In the genomic region with DNA sequence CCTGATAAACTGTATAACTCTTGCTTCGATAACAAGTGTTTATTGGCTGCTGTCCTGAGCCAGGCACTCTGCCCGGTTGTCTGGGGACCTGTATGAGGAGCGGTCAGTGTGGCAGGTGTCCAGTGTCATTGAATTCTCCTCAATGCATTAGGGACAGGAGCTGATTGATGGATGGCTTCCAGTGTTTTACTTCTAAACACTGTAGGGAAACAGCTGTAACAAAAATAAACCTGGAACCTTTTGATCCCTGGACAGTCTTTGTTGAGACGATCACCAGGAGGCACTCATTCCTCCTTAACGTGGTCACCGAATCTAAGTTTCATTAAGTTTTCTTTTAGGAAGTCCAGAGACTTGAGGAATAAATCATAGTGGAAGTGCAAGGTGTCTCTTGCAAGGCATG, we compare ENCODE assay signal across 10 cellular contexts. TPM values are rescaled to one million over a fixed set of nuclear protein-coding genes. Genes with fewer than 3 reads are reported as not detected.
DNase-seq lines count a peak whose midpoint lies in the region; ATAC-seq and TF ChIP-seq lines count a peak whose summit lies in the region.
"Had no signal": no experiment of that assay in that cellular context is flagged by ENCODE, and none has a peak within 500 bp of the region (broad histone marks: within the 10 kb centered on the region; RNA-seq: fewer than 3 reads in every experiment).

No MANE protein-coding gene starts in this region.

- H3K27me3 Mint-ChIP-seq in chondrocyte (ENCODE audit: low read depth) = no peaks in the 10 kb centered on the region

- H3K4me3 Mint-ChIP-seq in chondrocyte (ENCODE audit: unreplicated experiment) = no peak overlapping the region

- H3K27ac Mint-ChIP-seq in chondrocyte (ENCODE audit: unreplicated experiment) = peak overlapping the region; percentile 67

- peaks cover 17% of the 10 kb centered on the region for H3K4me1 Mint-ChIP-seq in chondrocyte (ENCODE audit: low read depth)

- no peak overlapping the region for H3K27ac ChIP-seq in C4-2B
- H3K27ac ChIP-seq: colonic mucosa, KMS-11 had no signal

- H3K9me3 Mint-ChIP-seq in chondrocyte (ENCODE audit: low read depth) = peaks cover 5% of the 10 kb centered on the region

- TF ChIP-seq CTCF in C4-2B (conservative IDR thresholded peaks at IDR 0.05) (peak; percentile 20), chondrocyte (IDR thresholded peaks at IDR 0.05) (no peak)

- ATAC-seq in HG02938 (IDR thresholded peaks at IDR 0.05; ENCODE audit: unreplicated experiment) = no peak

- peaks cover 7% of the 10 kb centered on the region for H3K36me3 Mint-ChIP-seq in chondrocyte (ENCODE audit: low read depth)

- peak; percentile 13 for DNase-seq in M059J (ENCODE audit: low read depth)
- no peak for DNase-seq in chondrocyte (ENCODE audit: low spot score)
- peak; percentile 35 for DNase-seq in midbrain (lab: John Stamatoyannopoulos, UW)
- no peak for DNase-seq in GM19238 (ENCODE audit: insufficient read length, low spot score)
- no peak for DNase-seq in ecto neural progenitor cell (ENCODE audit: low spot score)
- no peak for DNase-seq in inferior parietal cortex (ENCODE audit: extremely low spot score)
- DNase-seq: colonic mucosa had no signal

RNA-seq across cellular contexts. Expression of gene UBAC2, which starts 17.9 kb away (rescaled TPM):
- 46.0 and 61.5 TPM in 2 replicates for total RNA-seq in M059J (2014; rRNA removed; shearing (Covaris generic))
- total RNA-seq in chondrocyte = 70.8 to 76.0 TPM (median 74.9 TPM) in 3 replicates

RNA-seq across cellular contexts. Expression of gene GPR18, which starts 39.6 kb away (rescaled TPM):
- not detected in 2 replicates for total RNA-seq in M059J (2014; rRNA removed; shearing (Covaris generic))
- total RNA-seq in chondrocyte = not detected in 3 replicates

Comparison
In these comparisons a context has a peak if more than half of its experiments do, and no peak if none do; other contexts are left out.
1. DNase-seq: peak in M059J (single experiment) and midbrain (single experiment); none in chondrocyte (single experiment), GM19238 (single experiment), ecto neural progenitor cell (single experiment) and inferior parietal cortex (single experiment).